18 cellular contexts compared by ENCODE assay signal in the genomic region with DNA sequence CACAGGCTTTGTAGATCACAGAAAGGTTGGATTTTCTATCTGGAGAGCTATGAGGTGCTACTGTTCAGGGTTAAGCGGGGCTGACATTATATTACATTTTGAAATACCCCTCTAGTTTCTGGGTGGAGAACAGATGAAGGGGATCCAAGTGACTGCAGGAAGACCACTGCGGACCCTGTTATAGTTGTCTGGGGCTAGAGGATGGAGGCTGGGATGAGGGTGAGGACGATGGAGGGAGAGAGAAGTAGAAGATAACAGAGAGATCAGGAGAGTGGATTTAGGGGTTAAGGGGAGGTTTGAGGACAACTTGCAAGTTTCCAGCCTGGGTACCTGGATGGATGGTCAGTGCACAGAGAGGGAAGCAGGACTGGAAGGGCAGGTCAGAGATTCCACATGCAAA. TPM values are rescaled to one million over a fixed set of nuclear protein-coding genes. Genes with fewer than 3 reads are reported as not detected.
"Had no signal": no experiment of that assay in that cellular context is flagged by ENCODE, and none has a peak within 500 bp of the region (broad histone marks: within the 10 kb centered on the region; RNA-seq: fewer than 3 reads in every experiment).

No MANE protein-coding gene starts in this region.

- H3K36me3 Mint-ChIP-seq: activated CD4-positive, alpha-beta memory T cell treated with anti-CD3 and anti-CD28 coated beads for 36 hours; neural progenitor cell had no signal

- H3K4me3 Mint-ChIP-seq: activated CD4-positive, alpha-beta memory T cell treated with anti-CD3 and anti-CD28 coated beads for 36 hours; activated naive CD4-positive, alpha-beta T cell treated with anti-CD3 and anti-CD28 coated beads for 36 hours; central memory CD8-positive, alpha-beta T cell; neural progenitor cell; T-helper 2 cell treated with Interferon-gamma antibody and Interleukin-4, amounts not matched to agents 5 μg/mL and 100 μg/mL, for 36 hours had no signal

- H3K27ac ChIP-seq: body of pancreas, esophagus muscularis mucosa, neural progenitor cell, pancreas, tibial nerve had no signal

- H3K36me3 ChIP-seq: esophagus muscularis mucosa, neural progenitor cell, pancreas, tibial nerve had no signal

- ATAC-seq: pancreas had no signal

- H3K27ac Mint-ChIP-seq: activated CD4-positive, alpha-beta memory T cell treated with anti-CD3 and anti-CD28 coated beads for 36 hours; activated naive CD4-positive, alpha-beta T cell treated with anti-CD3 and anti-CD28 coated beads for 36 hours; neural progenitor cell; T-helper 2 cell treated with Interferon-gamma antibody and Interleukin-4, amounts not matched to agents 5 μg/mL and 100 μg/mL, for 36 hours had no signal

- H3K4me3 ChIP-seq: body of pancreas, esophagus muscularis mucosa, neural progenitor cell, pancreas, tibial nerve had no signal

- H3K27me3 ChIP-seq: body of pancreas, esophagus muscularis mucosa, neural progenitor cell, pancreas, tibial nerve had no signal

- H3K9me3 ChIP-seq: body of pancreas, esophagus muscularis mucosa, pancreas, SK-N-SH, tibial nerve had no signal

- H3K9me3 Mint-ChIP-seq: activated CD4-positive, alpha-beta memory T cell treated with anti-CD3 and anti-CD28 coated beads for 36 hours; activated naive CD4-positive, alpha-beta T cell treated with anti-CD3 and anti-CD28 coated beads for 36 hours; central memory CD8-positive, alpha-beta T cell; neural progenitor cell; T-helper 2 cell treated with Interferon-gamma antibody and Interleukin-4, amounts not matched to agents 5 μg/mL and 100 μg/mL, for 36 hours had no signal

- H3K4me1 ChIP-seq: body of pancreas, neural progenitor cell, pancreas had no signal

- DNase-seq: activated CD4-positive, alpha-beta memory T cell treated with anti-CD3 and anti-CD28 coated beads for 36 hours; activated naive CD4-positive, alpha-beta T cell treated with anti-CD3 and anti-CD28 coated beads for 36 hours; body of pancreas; cortex of kidney; effector CD4-positive, alpha-beta T cell; hypothalamus; stimulated activated CD4-positive, alpha-beta T cell treated with anti-CD3 and anti-CD28 coated beads, Interleukin-12 subunit alpha, Interleukin-12 subunit beta, amount 100 ng/mL, for 4 hours; stimulated activated CD4-positive, alpha-beta T cell treated with anti-CD3 and anti-CD28 coated beads, Interleukin-1b, Interleukin-23, amount 100 ng/mL, for 48 hours; stimulated activated CD8-positive, alpha-beta memory T cell treated with anti-CD3 and anti-CD28 coated beads, Interleukin-4, amount 100 ng/mL, for 48 hours; stimulated activated naive CD4-positive, alpha-beta T cell had no signal

- H3K4me1 Mint-ChIP-seq: central memory CD8-positive, alpha-beta T cell; neural progenitor cell had no signal

RNA-seq across cellular contexts. Expression of a gene that starts 43.5 kb away (rescaled TPM):
- total RNA-seq: activated CD4-positive, alpha-beta memory T cell treated with anti-CD3 and anti-CD28 coated beads for 36 hours; activated naive CD4-positive, alpha-beta T cell treated with anti-CD3 and anti-CD28 coated beads for 36 hours had no signal

RNA-seq across cellular contexts. Expression of a gene that starts 52.0 kb away (rescaled TPM):
- total RNA-seq: activated CD4-positive, alpha-beta memory T cell treated with anti-CD3 and anti-CD28 coated beads for 36 hours; activated naive CD4-positive, alpha-beta T cell treated with anti-CD3 and anti-CD28 coated beads for 36 hours; lung microvascular endothelial cell had no signal
